In genomic region chr4:86892639-86892965, GRCh38 we compare ENCODE assay signal across 9 cellular contexts. TPM values are rescaled to one million over a fixed set of nuclear protein-coding genes. Genes with fewer than 3 reads are reported as not detected.
DNase-seq lines count a peak whose midpoint lies in the region; ATAC-seq and TF ChIP-seq lines count a peak whose summit lies in the region.
"Had no signal": no experiment of that assay in that cellular context is flagged by ENCODE, and none has a peak within 500 bp of the region (broad histone marks: within the 10 kb centered on the region; RNA-seq: fewer than 3 reads in every experiment).

No MANE protein-coding gene starts in this region.

- POLR2A ChIA-PET in Caco-2 (lab: Charles Lee) = interaction anchor here (0.6 kb wide), 1 partner anchor 288 kb away, joined by 3 read pairs; no protein-coding TSS in a partner anchor

- H3K36me3 Mint-ChIP-seq in Caco-2 (ENCODE audit: insufficient read depth, unreplicated experiment) = no peaks in the 10 kb centered on the region

- H3K27ac Mint-ChIP-seq in Caco-2 (ENCODE audit: unreplicated experiment) = peak overlapping the region; percentile 88

- H3K27me3 ChIP-seq in Caco-2 (replicated peaks; ENCODE audit: control insufficient read depth, insufficient read depth, low read length) = no peaks in the 10 kb centered on the region
- no peaks in the 10 kb centered on the region for H3K27me3 ChIP-seq in brain microvascular endothelial cell (replicated peaks)

- DNase-seq in Caco-2 = no peak
- DNase-seq in brain microvascular endothelial cell = no peak
- peak; percentile 39 for DNase-seq in midbrain (lab: John Stamatoyannopoulos, UW)
- no peak for DNase-seq in NCI-H1105 treated with DMSO at 0.1 percent for 48 hours (lab: John Stamatoyannopoulos, UW)
- no peak for DNase-seq in NCI-H82 (lab: John Stamatoyannopoulos, UW)
- DNase-seq in SW480 (ENCODE audit: low spot score) = no peak

- H3K36me3 ChIP-seq in Caco-2 (ENCODE audit: control insufficient read depth, insufficient read depth, low read length) (no peaks in the 10 kb centered on the region), brain microvascular endothelial cell (replicated peaks) (no peaks in the 10 kb centered on the region)

- BruUV-seq in Caco-2 (replicated peaks; lab: Mats Ljungman, UMichigan) = no TSS peak

- no peaks in the 10 kb centered on the region for H3K27me3 Mint-ChIP-seq in Caco-2 (ENCODE audit: insufficient read depth, unreplicated experiment)

- H3K4me3 Mint-ChIP-seq in Caco-2 (ENCODE audit: unreplicated experiment) = peak overlapping the region; percentile 80

- no peak for TF ChIP-seq CTCF in Caco-2 (IDR thresholded peaks at IDR 0.05; ENCODE audit: insufficient read depth in 1 of 2, low read depth in 1 of 2, low read length in 1 of 2, severe bottlenecking in 1 of 2, unreplicated experiment in 1 of 2)
- no peak for TF ChIP-seq CTCF in brain microvascular endothelial cell (IDR thresholded peaks at IDR 0.05; ENCODE audit: low read depth, low read length, missing control alignments)

- no peaks in the 10 kb centered on the region for H3K4me1 ChIP-seq in Caco-2

- H3K4me3 ChIP-seq in Caco-2 (ENCODE audit: low read depth, low read length) = peak overlapping the region; percentile 72
- H3K4me3 ChIP-seq in brain microvascular endothelial cell (ENCODE audit: low read depth, low read length) = peak overlapping the region; percentile 73

- no peaks in the 10 kb centered on the region for H3K9me3 Mint-ChIP-seq in Caco-2 (ENCODE audit: unreplicated experiment)

- H3K9me3 ChIP-seq in Caco-2 = no peaks in the 10 kb centered on the region

- ATAC-seq in HG03460 (IDR thresholded peaks at IDR 0.05; ENCODE audit: unreplicated experiment) (peak; percentile 30), HG02610 (IDR thresholded peaks at IDR 0.05; ENCODE audit: unreplicated experiment) (no peak)

- peaks cover 6% of the 10 kb centered on the region for H3K4me1 Mint-ChIP-seq in Caco-2 (ENCODE audit: low read depth, unreplicated experiment)

- intact Hi-C loops in Caco-2 (cut with micrococcal nuclease; ENCODE audit: unreplicated experiment) = loop anchor here (5.0 kb wide), 2 partner anchors 35 to 100 kb away; no protein-coding TSS in a partner anchor

- CTCF ChIA-PET in Caco-2 (lab: Charles Lee) = interaction anchor here (0.6 to 1.2 kb wide), 3 partner anchors 232 to 396 kb away, joined by 3 to 4 read pairs (median 3); no protein-coding TSS in a partner anchor

- H3K27ac ChIP-seq in brain microvascular endothelial cell = no peak overlapping the region

- in situ Hi-C loops in brain microvascular endothelial cell (cut with HindIII; ENCODE audit: low pct_ligation_motif_present, low sequenced_read_pairs) = no loop called here

RNA-seq across cellular contexts. Expression of gene C4orf36, which starts 0.4 kb away (rescaled TPM):
- 2.2 and 2.4 TPM in 2 replicates for total RNA-seq in Caco-2 (2022)
- total RNA-seq: LHCN-M2 had no signal

RNA-seq across cellular contexts. Expression of gene AFF1, which starts 42.2 kb away (rescaled TPM):
- 45.2 and 48.3 TPM in 2 replicates for total RNA-seq in Caco-2 (2022)

RNA-seq across cellular contexts. Expression of gene SLC10A6, which starts 43.4 kb away (rescaled TPM):
- total RNA-seq in Caco-2 (2022) = not detected in 2 replicates
- total RNA-seq: LHCN-M2 had no signal
